ENCODE assay signal across 17 cellular contexts in genomic region chr21:45877821-45878469, GRCh38.
DNase-seq lines count a peak whose midpoint lies in the region; ATAC-seq and TF ChIP-seq lines count a peak whose summit lies in the region.
"Had no signal": no experiment of that assay in that cellular context is flagged by ENCODE, and none has a peak within 500 bp of the region (broad histone marks: within the 10 kb centered on the region; RNA-seq: fewer than 3 reads in every experiment).

No MANE protein-coding gene starts in this region.

- no peaks in the 10 kb centered on the region for H3K36me3 ChIP-seq in adipocyte (ENCODE audit: control insufficient read depth, insufficient read depth, low read length, severe bottlenecking)
- H3K36me3 ChIP-seq: adrenal gland, right atrium auricular region had no signal

- H3K9ac ChIP-seq in adipocyte (ENCODE audit: low read length): peak overlapping the region; percentile 55

- ATAC-seq in HG03097 (IDR thresholded peaks at IDR 0.05; ENCODE audit: low FRiP score, unreplicated experiment): no peak
- ATAC-seq: left lobe of liver had no signal

- DNase-seq in AG10803 (ENCODE audit: low read depth) (peak; percentile 40), GM03348 (ENCODE audit: low spot score) (peak; percentile 46), adipocyte (ENCODE audit: low read depth) (peak; percentile 17), myocyte (ENCODE audit: low read depth) (peak; percentile 90), HuH-7.5 (ENCODE audit: low spot score) (no peak)
- DNase-seq in central memory CD4-positive, alpha-beta T cell: no peak
- DNase-seq: activated CD4-positive, alpha-beta T cell treated with anti-CD3 and anti-CD28 coated beads for 1 hour; adrenal gland; GDM1; HCEC 1CT; NCI-H187; nucleus accumbens; RPMI8226; stimulated activated naive CD4-positive, alpha-beta T cell had no signal

- no peak for TF ChIP-seq CTCF in AG10803 (conservative IDR thresholded peaks at IDR 0.05; ENCODE audit: low read length)

- H3K4me3 ChIP-seq in AG10803 (ENCODE audit: low read length) (no peak overlapping the region), adipocyte (ENCODE audit: low read length) (no peak overlapping the region)
- H3K4me3 ChIP-seq: adrenal gland, right atrium auricular region had no signal

- no peaks in the 10 kb centered on the region for H3K27me3 ChIP-seq in adipocyte (replicated peaks; ENCODE audit: control insufficient read depth, insufficient read depth, low read length)
- H3K27me3 ChIP-seq: adrenal gland, right atrium auricular region had no signal

- H3K4me1 ChIP-seq in adipocyte (ENCODE audit: control insufficient read depth, insufficient read depth, low read length): peaks cover 62% of the 10 kb centered on the region

- no peaks in the 10 kb centered on the region for H3K9me3 ChIP-seq in adipocyte (ENCODE audit: control insufficient read depth, low read length)
- H3K9me3 ChIP-seq: adrenal gland, right atrium auricular region had no signal

Comparison
In these comparisons a context has a peak if more than half of its experiments do, and no peak if none do; other contexts are left out.
1. DNase-seq: peak in AG10803 (single experiment), GM03348 (single experiment), adipocyte (single experiment) and myocyte (single experiment); none in central memory CD4-positive, alpha-beta T cell (single experiment) and HuH-7.5 (single experiment).